ENCODE assay signal across 1 cellular context in the genomic region with DNA sequence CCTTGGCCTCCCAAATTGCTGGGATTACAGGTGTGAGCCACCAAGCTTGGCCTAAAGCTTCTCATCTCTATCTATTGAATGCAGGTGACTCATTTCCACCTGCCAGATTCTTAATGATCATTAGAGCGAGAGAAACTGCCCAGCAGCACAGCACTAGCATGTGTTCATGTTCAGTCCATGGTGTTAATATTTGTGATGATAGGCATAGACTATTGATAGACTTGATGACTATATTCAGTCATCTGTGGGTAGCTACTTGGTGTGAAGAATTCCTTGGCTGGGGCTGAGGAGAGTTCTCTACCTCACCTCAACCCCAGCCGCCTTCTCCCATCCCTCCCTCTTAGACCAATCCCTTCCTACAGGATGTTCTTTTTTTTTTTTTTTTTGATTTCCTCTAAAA.
TF ChIP-seq lines count a peak whose summit lies in the region.

No MANE protein-coding gene starts in this region.

TF ChIP-seq in SK-N-SH treated with all-trans-retinoic acid at 6 μM for 48 hours, 23 proteins besides CTCF, POLR2A, EP300 and RAD21 (continued from another document):
- TF ChIP-seq, protein P1, sequence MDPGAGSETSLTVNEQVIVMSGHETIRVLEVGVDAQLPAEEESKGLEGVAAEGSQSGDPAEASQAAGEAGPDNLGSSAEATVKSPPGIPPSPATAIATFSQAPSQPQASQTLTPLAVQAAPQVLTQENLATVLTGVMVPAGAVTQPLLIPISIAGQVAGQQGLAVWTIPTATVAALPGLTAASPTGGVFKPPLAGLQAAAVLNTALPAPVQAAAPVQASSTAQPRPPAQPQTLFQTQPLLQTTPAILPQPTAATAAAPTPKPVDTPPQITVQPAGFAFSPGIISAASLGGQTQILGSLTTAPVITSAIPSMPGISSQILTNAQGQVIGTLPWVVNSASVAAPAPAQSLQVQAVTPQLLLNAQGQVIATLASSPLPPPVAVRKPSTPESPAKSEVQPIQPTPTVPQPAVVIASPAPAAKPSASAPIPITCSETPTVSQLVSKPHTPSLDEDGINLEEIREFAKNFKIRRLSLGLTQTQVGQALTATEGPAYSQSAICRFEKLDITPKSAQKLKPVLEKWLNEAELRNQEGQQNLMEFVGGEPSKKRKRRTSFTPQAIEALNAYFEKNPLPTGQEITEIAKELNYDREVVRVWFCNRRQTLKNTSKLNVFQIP (CRISPR knock-in tag; IDR thresholded peaks at IDR 0.05; ENCODE audit: borderline replicate concordance, low read depth), result no peak
